ENCODE assay signal across 9 cellular contexts in genomic region chr11:123300874-123301695, GRCh38.
DNase-seq lines count a peak whose midpoint lies in the region; ATAC-seq and TF ChIP-seq lines count a peak whose summit lies in the region.
"Had no signal": no experiment of that assay in that cellular context is flagged by ENCODE, and none has a peak within 500 bp of the region (broad histone marks: within the 10 kb centered on the region; RNA-seq: fewer than 3 reads in every experiment).

No MANE protein-coding gene starts in this region.

- peak overlapping the region; percentile 65 to 76 (median 73) for H3K4me3 Mint-ChIP-seq in CD8-positive, alpha-beta memory T cell
- H3K4me3 Mint-ChIP-seq in central memory CD8-positive, alpha-beta T cell = peak overlapping the region; percentile 5
- H3K4me3 Mint-ChIP-seq in nephron progenitor cell = peak overlapping the region; percentile 28

- POLR2A ChIA-PET in CD8-positive, alpha-beta memory T cell (lab: Charles Lee) = no interaction called here

- H3K27me3 Mint-ChIP-seq in CD8-positive, alpha-beta memory T cell = peaks cover 0 to 2% of the 10 kb centered on the region in 2 donors
- H3K27me3 Mint-ChIP-seq in central memory CD8-positive, alpha-beta T cell = no peaks in the 10 kb centered on the region
- H3K27me3 Mint-ChIP-seq in nephron progenitor cell (ENCODE audit: low read depth, poor library complexity) = peaks cover 47% of the 10 kb centered on the region

- no peaks in the 10 kb centered on the region for H3K27me3 ChIP-seq in CD8-positive, alpha-beta memory T cell (ENCODE audit: insufficient read depth, low read length, poor library complexity, severe bottlenecking)
- H3K27me3 ChIP-seq: SJSA1 had no signal

- peaks cover 24% of the 10 kb centered on the region for H3K4me1 ChIP-seq in CD8-positive, alpha-beta memory T cell (ENCODE audit: insufficient read depth, low read length)
- H3K4me1 ChIP-seq: SJSA1 had no signal

- peak overlapping the region; percentile 27 to 86 (median 64) for H3K27ac Mint-ChIP-seq in CD8-positive, alpha-beta memory T cell
- H3K27ac Mint-ChIP-seq in central memory CD8-positive, alpha-beta T cell (ENCODE audit: low read depth) = no peak overlapping the region
- H3K27ac Mint-ChIP-seq in nephron progenitor cell = no peak overlapping the region

- no peaks in the 10 kb centered on the region for H3K36me3 Mint-ChIP-seq in CD8-positive, alpha-beta memory T cell
- H3K36me3 Mint-ChIP-seq in central memory CD8-positive, alpha-beta T cell (ENCODE audit: insufficient read depth) = peaks cover 2% of the 10 kb centered on the region
- H3K36me3 Mint-ChIP-seq in nephron progenitor cell (ENCODE audit: low read depth) = no peaks in the 10 kb centered on the region

- DNase-seq in CD8-positive, alpha-beta memory T cell = peak in 1 of 5 donors; percentile 29
- peak; percentile 53 for DNase-seq in NCI-H69 (lab: John Stamatoyannopoulos, UW)
- DNase-seq in central memory CD8-positive, alpha-beta T cell (ENCODE audit: low spot score in 2 of 2) = no peak
- no peak for DNase-seq in nephron progenitor cell
- no peak for DNase-seq in GM19238 (ENCODE audit: insufficient read length, low spot score)
- no peak for DNase-seq in NCI-H146 (lab: John Stamatoyannopoulos, UW)
- DNase-seq in DMS79 treated with DMSO at 0.1 percent for 48 hours (lab: John Stamatoyannopoulos, UW) = no peak
- DNase-seq in COLO829 (ENCODE audit: low spot score) = no peak

- no peaks in the 10 kb centered on the region for H3K36me3 ChIP-seq in CD8-positive, alpha-beta memory T cell (ENCODE audit: insufficient read depth, low read length)
- H3K36me3 ChIP-seq: SJSA1 had no signal

- no peak for TF ChIP-seq CTCF in nephron progenitor cell (IDR thresholded peaks at IDR 0.05)

- peak; percentile 64 for ATAC-seq in central memory CD8-positive, alpha-beta T cell (replicated peaks; ENCODE audit: extremely low read depth, poor library complexity, severe bottlenecking)

- H3K27ac ChIP-seq in CD8-positive, alpha-beta memory T cell (ENCODE audit: low read depth, low read length) = no peak overlapping the region
- H3K27ac ChIP-seq: SJSA1 had no signal

- peak overlapping the region; percentile 55 for H3K4me3 ChIP-seq in CD8-positive, alpha-beta memory T cell (ENCODE audit: low read length)
- H3K4me3 ChIP-seq: SJSA1 had no signal

- H3K9me3 Mint-ChIP-seq in CD8-positive, alpha-beta memory T cell = no peaks in the 10 kb centered on the region
- H3K9me3 Mint-ChIP-seq in central memory CD8-positive, alpha-beta T cell = no peaks in the 10 kb centered on the region
- H3K9me3 Mint-ChIP-seq in nephron progenitor cell = no peaks in the 10 kb centered on the region

- peaks cover 29 to 43% (median 41%) of the 10 kb centered on the region in 3 donors for H3K4me1 Mint-ChIP-seq in CD8-positive, alpha-beta memory T cell
- peaks cover 13% of the 10 kb centered on the region for H3K4me1 Mint-ChIP-seq in central memory CD8-positive, alpha-beta T cell
- peaks cover 55% of the 10 kb centered on the region for H3K4me1 Mint-ChIP-seq in nephron progenitor cell

- CTCF ChIA-PET in CD8-positive, alpha-beta memory T cell (lab: Charles Lee) = interaction anchor here (0.9 to 1.8 kb wide), 8 partner anchors 9 to 184 kb away, joined by 3 to 10 read pairs (median 4); no protein-coding TSS in a partner anchor

- H3K9me3 ChIP-seq in CD8-positive, alpha-beta memory T cell (ENCODE audit: low read length) = no peaks in the 10 kb centered on the region
- H3K9me3 ChIP-seq: SJSA1 had no signal

Comparison
In these comparisons a context has a peak if more than half of its experiments do, and no peak if none do; other contexts are left out.
1. H3K27ac Mint-ChIP-seq: peak in CD8-positive, alpha-beta memory T cell (8 of 8); none in central memory CD8-positive, alpha-beta T cell (single experiment) and nephron progenitor cell (single experiment).
2. H3K4me3 Mint-ChIP-seq: peak in every context shown above with its lines; median percentile 73 in CD8-positive, alpha-beta memory T cell; 28 in nephron progenitor cell; 5 in central memory CD8-positive, alpha-beta T cell.